ENCODE assay signal across 1 cellular context in the genomic region with DNA sequence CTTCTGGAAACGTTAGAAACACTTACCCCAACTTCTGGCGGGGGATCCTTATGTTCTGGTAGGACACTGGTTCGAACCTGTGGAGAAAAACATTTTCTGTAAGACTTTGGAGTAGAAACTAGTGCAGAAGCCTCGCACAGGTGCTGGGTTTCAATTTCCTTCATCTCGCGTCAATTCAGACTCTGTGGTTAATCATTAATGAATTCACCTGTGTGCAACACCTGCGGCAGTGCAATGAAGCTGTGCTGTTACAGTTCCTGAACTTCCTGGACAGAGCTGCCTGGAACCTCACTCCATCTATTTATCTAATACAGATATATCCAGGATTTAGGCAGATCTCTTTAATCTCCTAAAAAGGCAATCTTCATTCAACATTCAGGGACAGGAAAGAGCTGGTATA.
TF ChIP-seq lines count a peak whose summit lies in the region.

No MANE protein-coding gene starts in this region.

TF ChIP-seq in HepG2, 621 proteins besides CTCF, POLR2A, EP300 and RAD21 (continued from another document):
- TF ChIP-seq, protein P1, sequence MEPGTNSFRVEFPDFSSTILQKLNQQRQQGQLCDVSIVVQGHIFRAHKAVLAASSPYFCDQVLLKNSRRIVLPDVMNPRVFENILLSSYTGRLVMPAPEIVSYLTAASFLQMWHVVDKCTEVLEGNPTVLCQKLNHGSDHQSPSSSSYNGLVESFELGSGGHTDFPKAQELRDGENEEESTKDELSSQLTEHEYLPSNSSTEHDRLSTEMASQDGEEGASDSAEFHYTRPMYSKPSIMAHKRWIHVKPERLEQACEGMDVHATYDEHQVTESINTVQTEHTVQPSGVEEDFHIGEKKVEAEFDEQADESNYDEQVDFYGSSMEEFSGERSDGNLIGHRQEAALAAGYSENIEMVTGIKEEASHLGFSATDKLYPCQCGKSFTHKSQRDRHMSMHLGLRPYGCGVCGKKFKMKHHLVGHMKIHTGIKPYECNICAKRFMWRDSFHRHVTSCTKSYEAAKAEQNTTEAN (CRISPR knock-in tag; conservative IDR thresholded peaks at IDR 0.05), result no peak
- no peak for TF ChIP-seq XBP1 (CRISPR knock-in tag; IDR thresholded peaks at IDR 0.05)
- no peak for TF ChIP-seq CBX5 (CRISPR knock-in tag; IDR thresholded peaks at IDR 0.05; ENCODE audit: borderline replicate concordance)
- TF ChIP-seq ZNF672 (CRISPR knock-in tag; IDR thresholded peaks at IDR 0.05), result no peak
- no peak for TF ChIP-seq ZNF251 (CRISPR knock-in tag; IDR thresholded peaks at IDR 0.05)
- TF ChIP-seq, protein P2, sequence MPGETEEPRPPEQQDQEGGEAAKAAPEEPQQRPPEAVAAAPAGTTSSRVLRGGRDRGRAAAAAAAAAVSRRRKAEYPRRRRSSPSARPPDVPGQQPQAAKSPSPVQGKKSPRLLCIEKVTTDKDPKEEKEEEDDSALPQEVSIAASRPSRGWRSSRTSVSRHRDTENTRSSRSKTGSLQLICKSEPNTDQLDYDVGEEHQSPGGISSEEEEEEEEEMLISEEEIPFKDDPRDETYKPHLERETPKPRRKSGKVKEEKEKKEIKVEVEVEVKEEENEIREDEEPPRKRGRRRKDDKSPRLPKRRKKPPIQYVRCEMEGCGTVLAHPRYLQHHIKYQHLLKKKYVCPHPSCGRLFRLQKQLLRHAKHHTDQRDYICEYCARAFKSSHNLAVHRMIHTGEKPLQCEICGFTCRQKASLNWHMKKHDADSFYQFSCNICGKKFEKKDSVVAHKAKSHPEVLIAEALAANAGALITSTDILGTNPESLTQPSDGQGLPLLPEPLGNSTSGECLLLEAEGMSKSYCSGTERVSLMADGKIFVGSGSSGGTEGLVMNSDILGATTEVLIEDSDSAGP (CRISPR knock-in tag; IDR thresholded peaks at IDR 0.05; ENCODE audit: borderline replicate concordance), result no peak
